In the genomic region with DNA sequence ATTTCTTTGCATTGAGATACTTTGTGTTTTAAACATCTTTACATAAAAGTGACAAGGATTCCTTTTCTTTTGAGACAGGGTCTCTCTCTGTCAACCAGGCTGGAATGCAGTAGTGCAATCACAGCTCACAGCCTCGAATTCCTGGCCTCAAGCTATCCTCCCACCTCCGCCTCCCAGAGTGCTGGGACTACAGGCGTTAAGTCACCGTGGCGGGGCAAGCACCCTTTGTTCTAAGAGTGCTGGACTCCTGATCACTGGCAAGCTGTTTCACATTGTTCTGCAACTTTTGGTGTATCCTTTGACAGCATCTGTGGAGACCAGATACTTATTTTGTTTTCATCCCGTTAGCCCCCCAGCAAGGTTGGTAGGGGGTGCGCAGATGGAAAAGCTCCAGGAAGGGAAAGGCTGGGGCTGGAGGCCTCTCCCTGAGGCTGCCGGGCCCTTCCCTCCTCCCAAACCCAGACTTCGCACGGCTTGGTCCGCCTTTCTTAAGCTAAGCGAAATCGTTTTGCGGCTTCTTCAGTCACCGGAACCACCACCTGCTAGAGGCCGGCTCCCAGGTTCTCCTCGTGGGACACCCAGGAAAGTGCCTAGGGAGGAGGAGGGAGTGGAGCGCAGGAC, we compare ENCODE assay signal across 9 cellular contexts. TPM values are rescaled to one million over a fixed set of nuclear protein-coding genes. Genes with fewer than 3 reads are reported as not detected.
DNase-seq lines count a peak whose midpoint lies in the region; ATAC-seq and TF ChIP-seq lines count a peak whose summit lies in the region.
"Had no signal": no experiment of that assay in that cellular context is flagged by ENCODE, and none has a peak within 500 bp of the region (broad histone marks: within the 10 kb centered on the region; RNA-seq: fewer than 3 reads in every experiment).

No MANE protein-coding gene starts in this region.

- peaks cover 51% of the 10 kb centered on the region for H3K27me3 Mint-ChIP-seq in activated T-cell treated with anti-CD3 and anti-CD28 coated beads, Interleukin-2, amount 50 U/mL, for 72 hours (ENCODE audit: low read depth)
- peaks cover 31% of the 10 kb centered on the region for H3K27me3 Mint-ChIP-seq in central memory CD8-positive, alpha-beta T cell
- H3K27me3 Mint-ChIP-seq in memory B cell: peaks cover 13% of the 10 kb centered on the region

- peak overlapping the region; percentile 86 to 95 (median 90) for H3K27ac ChIP-seq in tibial nerve

- H3K4me3 Mint-ChIP-seq in activated T-cell treated with anti-CD3 and anti-CD28 coated beads, Interleukin-2, amount 50 U/mL, for 72 hours: peak overlapping the region; percentile 80 to 84
- peak overlapping the region; percentile 74 for H3K4me3 Mint-ChIP-seq in central memory CD8-positive, alpha-beta T cell
- H3K4me3 Mint-ChIP-seq in memory B cell: peak overlapping the region; percentile 75

- H3K27me3 ChIP-seq in tibial nerve (peaks cover 0 to 12% of the 10 kb centered on the region in 2 donors), MG63 (no peaks in the 10 kb centered on the region)

- no peak for DNase-seq in activated T-cell treated with anti-CD3 and anti-CD28 coated beads, Interleukin-2, amount 50 U/mL, for 72 hours
- DNase-seq in activated T-cell treated with anti-CD3 and anti-CD28 coated beads for 4 hours: no peak
- no peak for DNase-seq in central memory CD8-positive, alpha-beta T cell (ENCODE audit: low spot score in 2 of 2)
- DNase-seq in memory B cell (ENCODE audit: low spot score in 2 of 2): no peak
- DNase-seq in tibial nerve (ENCODE audit: low spot score in 2 of 2): no peak
- DNase-seq in MG63: no peak
- no peak for DNase-seq in T1000 (lab: John Stamatoyannopoulos, UW)
- no peak for DNase-seq in AG08395 (ENCODE audit: low spot score)
- DNase-seq: DND-41 had no signal

- H3K4me3 ChIP-seq in tibial nerve: peak overlapping the region; percentile 56 to 76 (median 69)
- H3K4me3 ChIP-seq in MG63: no peak overlapping the region

- no peak for TF ChIP-seq EP300 in tibial nerve (IDR thresholded peaks at IDR 0.05)

- H3K36me3 ChIP-seq in tibial nerve: no peaks in the 10 kb centered on the region
- no peaks in the 10 kb centered on the region for H3K36me3 ChIP-seq in MG63

- no peak for ATAC-seq in activated T-cell treated with anti-CD3 and anti-CD28 coated beads, Interleukin-2, amount 50 U/mL, for 72 hours (replicated peaks in 1 of 2)
- ATAC-seq in central memory CD8-positive, alpha-beta T cell (replicated peaks; ENCODE audit: extremely low read depth, poor library complexity, severe bottlenecking): no peak
- ATAC-seq in memory B cell (ENCODE audit: low read depth): peak; percentile 3

- peaks cover 7% of the 10 kb centered on the region for H3K4me1 Mint-ChIP-seq in activated T-cell treated with anti-CD3 and anti-CD28 coated beads, Interleukin-2, amount 50 U/mL, for 72 hours (ENCODE audit: low read depth)
- peaks cover 10% of the 10 kb centered on the region for H3K4me1 Mint-ChIP-seq in central memory CD8-positive, alpha-beta T cell
- H3K4me1 Mint-ChIP-seq in memory B cell: peaks cover 2% of the 10 kb centered on the region

- TF ChIP-seq POLR2A in tibial nerve (IDR thresholded peaks at IDR 0.05): no peak

- H3K4me1 ChIP-seq in tibial nerve: peaks cover 0 to 51% (median 15%) of the 10 kb centered on the region in 4 donors

- TF ChIP-seq CTCF in tibial nerve (IDR thresholded peaks at IDR 0.05): no peak

- peaks cover 1 to 5% of the 10 kb centered on the region in 2 donors for H3K36me3 Mint-ChIP-seq in activated T-cell treated with anti-CD3 and anti-CD28 coated beads, Interleukin-2, amount 50 U/mL, for 72 hours (ENCODE audit: insufficient read depth in 2 of 2)
- no peaks in the 10 kb centered on the region for H3K36me3 Mint-ChIP-seq in central memory CD8-positive, alpha-beta T cell (ENCODE audit: insufficient read depth)
- peaks cover 2% of the 10 kb centered on the region for H3K36me3 Mint-ChIP-seq in memory B cell

- no peak overlapping the region for H3K27ac Mint-ChIP-seq in activated T-cell treated with anti-CD3 and anti-CD28 coated beads, Interleukin-2, amount 50 U/mL, for 72 hours
- H3K27ac Mint-ChIP-seq in central memory CD8-positive, alpha-beta T cell (ENCODE audit: low read depth): no peak overlapping the region
- H3K27ac Mint-ChIP-seq in memory B cell: peak overlapping the region; percentile 22

- 16% methylated on average over 17 to 18 of the region's 18 CpGs for WGBS in tibial nerve, 2 donors

- H3K9me3 Mint-ChIP-seq in activated T-cell treated with anti-CD3 and anti-CD28 coated beads, Interleukin-2, amount 50 U/mL, for 72 hours: no peaks in the 10 kb centered on the region
- H3K9me3 Mint-ChIP-seq in central memory CD8-positive, alpha-beta T cell: no peaks in the 10 kb centered on the region
- H3K9me3 Mint-ChIP-seq in memory B cell: no peaks in the 10 kb centered on the region

- no peaks in the 10 kb centered on the region for H3K9me3 ChIP-seq in tibial nerve
- no peaks in the 10 kb centered on the region for H3K9me3 ChIP-seq in MG63

RNA-seq across cellular contexts. Expression of gene ST6GALNAC2, which starts 1.1 kb away (rescaled TPM):
- 1 to 10 TPM; 1.0 to 1.2 TPM for total RNA-seq in activated T-cell treated with anti-CD3 and anti-CD28 coated beads, Interleukin-2, amount 50 U/mL, for 72 hours
- 100 to 1,000 TPM in 1 of 4 donors, 10 to 100 TPM in 3; 58.5 to 128 (median 69.1) TPM for total RNA-seq in tibial nerve
- 0.15 and 0.30 TPM in 2 replicates for total RNA-seq in MG63 (2014; rRNA removed; shearing (Covaris generic); ENCODE audit: low replicate concordance)

RNA-seq across cellular contexts. Expression of gene PRCD, which starts 44.7 kb away (rescaled TPM):
- 1 to 10 TPM; 1.1 to 1.5 TPM for total RNA-seq in activated T-cell treated with anti-CD3 and anti-CD28 coated beads, Interleukin-2, amount 50 U/mL, for 72 hours
- total RNA-seq in tibial nerve: 10 to 100 TPM in 3 of 4 donors, 1 to 10 TPM in 1; 6.6 to 23.5 (median 14.1) TPM
- 1.2 TPM in 1 of 2 replicates, not detected in the other for total RNA-seq in MG63 (2014; rRNA removed; shearing (Covaris generic); ENCODE audit: low replicate concordance)

RNA-seq across cellular contexts. Expression of gene CYGB, which starts 47.0 kb away (rescaled TPM):
- under 1 TPM in 1 of 2 donors, not detected in 1; 0.44 TPM for total RNA-seq in activated T-cell treated with anti-CD3 and anti-CD28 coated beads, Interleukin-2, amount 50 U/mL, for 72 hours
- total RNA-seq in tibial nerve: 10 to 100 TPM; 40.2 to 59.2 (median 48.8) TPM
- 7.6 and 14.0 TPM in 2 replicates for total RNA-seq in MG63 (2014; rRNA removed; shearing (Covaris generic); ENCODE audit: low replicate concordance)

RNA-seq across cellular contexts. Expression of gene ST6GALNAC1, which starts 59.0 kb away (rescaled TPM):
- total RNA-seq in activated T-cell treated with anti-CD3 and anti-CD28 coated beads, Interleukin-2, amount 50 U/mL, for 72 hours: 1 to 10 TPM in 1 of 2 donors, under 1 TPM in 1; 0.44 to 1.8 TPM
- total RNA-seq in tibial nerve: 10 to 100 TPM in 2 of 4 donors, 1 to 10 TPM in 2; 2.4 to 13.8 (median 7.4) TPM
- not detected in 2 replicates for total RNA-seq in MG63 (2014; rRNA removed; shearing (Covaris generic); ENCODE audit: low replicate concordance)

Comparison
In these comparisons a context has a peak if more than half of its experiments do, and no peak if none do; other contexts are left out.
1. RNA of gene ST6GALNAC2, which starts 1.1 kb away (total RNA-seq): 58.5 to 128 TPM in tibial nerve; 1.0 to 1.2 TPM in activated T-cell treated with anti-CD3 and anti-CD28 coated beads, Interleukin-2, amount 50 U/mL, for 72 hours and 0.15 to 0.30 TPM in MG63; every median in the first group is over 10 times any median in the second.
2. Peak in every context shown above with its lines, with median percentiles within 50 percentile points of each other: H3K4me3 Mint-ChIP-seq.